ENCODE assay signal across 21 cellular contexts in the genomic region with DNA sequence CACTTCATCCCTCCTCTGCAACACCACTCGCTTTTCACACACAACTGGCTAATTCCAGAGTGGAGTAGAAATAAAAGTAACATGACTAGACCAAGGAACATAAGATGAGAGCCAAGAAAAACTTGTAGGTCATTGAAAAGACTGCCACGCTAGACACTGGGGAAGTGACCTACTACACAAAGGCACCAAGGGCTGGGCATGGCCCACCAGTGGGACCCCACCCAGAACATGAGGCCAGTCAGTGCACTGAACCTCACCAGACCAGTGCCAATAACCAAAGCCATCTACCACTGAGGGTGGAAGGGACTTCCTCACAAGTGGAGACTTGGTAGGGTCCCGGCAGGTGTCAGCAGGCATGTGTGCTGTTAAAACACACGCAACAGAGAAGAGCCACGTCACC.
"Had no signal": no experiment of that assay in that cellular context is flagged by ENCODE, and none has a peak within 500 bp of the region (broad histone marks: within the 10 kb centered on the region; RNA-seq: fewer than 3 reads in every experiment).

No MANE protein-coding gene starts in this region.

- H3K4me3 Mint-ChIP-seq: naive B cell, nephron progenitor cell had no signal

- H3K4me3 ChIP-seq: colonic mucosa, hepatocyte, lung, psoas muscle, skin epidermis, stomach, thyroid gland, upper lobe of left lung, uterus had no signal

- H3K9me3 Mint-ChIP-seq: naive B cell, nephron progenitor cell had no signal

- H3K27me3 ChIP-seq: colonic mucosa, hepatocyte, stomach, thyroid gland, upper lobe of left lung, uterus had no signal

- H3K36me3 Mint-ChIP-seq: naive B cell had no signal

- H2AFZ ChIP-seq: hepatocyte, parathyroid adenoma had no signal

- H3K79me2 ChIP-seq: hepatocyte, parathyroid adenoma had no signal

- H3K27ac ChIP-seq: colonic mucosa, parathyroid adenoma, psoas muscle, skin epidermis, stomach, thyroid gland, upper lobe of left lung had no signal

- H3K9me3 ChIP-seq: colonic mucosa, psoas muscle, stomach, thyroid gland, upper lobe of left lung, uterus had no signal

- H3K4me1 ChIP-seq: colonic mucosa, psoas muscle, thyroid gland had no signal

- H3K4me1 Mint-ChIP-seq: naive B cell had no signal

- DNase-seq: colonic mucosa; dermis blood vessel endothelial cell; foreskin melanocyte; kidney; left cardiac atrium; left ventricle myocardium superior; mesenchymal stem cell; naive B cell; nephron progenitor cell; psoas muscle; retina; stimulated activated naive CD4-positive, alpha-beta T cell; stomach; substantia nigra; thyroid gland; upper lobe of left lung; uterus had no signal

- H3K36me3 ChIP-seq: colonic mucosa, stomach, thyroid gland, uterus had no signal

- H3K27ac Mint-ChIP-seq: naive B cell, nephron progenitor cell had no signal
